ENCODE assay signal across 1 cellular context in the genomic region with DNA sequence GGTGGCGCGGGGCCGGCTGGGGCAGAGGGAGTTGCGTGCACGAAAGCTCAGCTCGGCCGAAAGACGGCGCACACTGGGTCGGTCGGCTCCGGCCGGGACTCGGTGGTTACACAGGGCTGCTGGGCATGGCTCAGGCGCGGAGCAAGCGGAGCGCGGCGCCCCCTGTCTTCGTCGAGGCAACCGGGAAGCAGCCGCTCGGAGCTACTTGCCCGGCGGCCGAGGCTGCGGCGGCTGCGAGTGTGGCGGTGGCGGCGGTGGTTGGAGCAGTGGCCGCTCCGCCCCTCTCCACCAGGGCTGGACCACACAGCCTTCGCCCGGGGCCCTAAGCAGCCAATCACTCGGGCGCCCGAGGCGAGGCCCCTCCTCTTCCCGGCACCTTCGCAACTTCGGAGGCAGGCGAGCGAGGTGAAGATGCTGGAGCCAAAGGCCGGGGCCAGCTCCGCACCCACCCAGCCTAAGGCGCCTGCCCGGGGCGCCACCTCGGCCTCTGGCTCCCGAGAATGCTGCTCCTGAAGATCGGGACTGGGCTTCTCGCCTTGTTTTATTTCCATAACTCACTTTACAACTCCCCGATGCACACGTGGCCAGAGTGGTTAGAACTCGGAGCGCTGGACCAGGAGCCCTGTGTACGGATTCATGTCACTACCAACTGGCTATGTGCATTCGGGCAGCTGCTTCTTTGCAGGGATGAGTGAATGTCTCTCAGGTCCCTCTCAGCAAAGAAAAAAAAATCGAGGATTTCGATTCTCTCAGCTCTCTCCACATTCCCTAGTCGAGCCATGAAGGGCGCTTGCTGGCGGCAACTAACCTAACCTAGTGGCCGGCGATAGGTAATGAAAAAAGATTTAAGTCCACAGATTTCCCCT.
TF ChIP-seq lines count a peak whose summit lies in the region.

Gene TLL2 (minus strand): TSS at position 241 of the 866 bp plus-strand sequence. CDS start 241 bp downstream, outside the sequence.

TF ChIP-seq in K562, 482 proteins besides CTCF, POLR2A, EP300 and RAD21 (continued from another document):
- TF ChIP-seq, protein P1, sequence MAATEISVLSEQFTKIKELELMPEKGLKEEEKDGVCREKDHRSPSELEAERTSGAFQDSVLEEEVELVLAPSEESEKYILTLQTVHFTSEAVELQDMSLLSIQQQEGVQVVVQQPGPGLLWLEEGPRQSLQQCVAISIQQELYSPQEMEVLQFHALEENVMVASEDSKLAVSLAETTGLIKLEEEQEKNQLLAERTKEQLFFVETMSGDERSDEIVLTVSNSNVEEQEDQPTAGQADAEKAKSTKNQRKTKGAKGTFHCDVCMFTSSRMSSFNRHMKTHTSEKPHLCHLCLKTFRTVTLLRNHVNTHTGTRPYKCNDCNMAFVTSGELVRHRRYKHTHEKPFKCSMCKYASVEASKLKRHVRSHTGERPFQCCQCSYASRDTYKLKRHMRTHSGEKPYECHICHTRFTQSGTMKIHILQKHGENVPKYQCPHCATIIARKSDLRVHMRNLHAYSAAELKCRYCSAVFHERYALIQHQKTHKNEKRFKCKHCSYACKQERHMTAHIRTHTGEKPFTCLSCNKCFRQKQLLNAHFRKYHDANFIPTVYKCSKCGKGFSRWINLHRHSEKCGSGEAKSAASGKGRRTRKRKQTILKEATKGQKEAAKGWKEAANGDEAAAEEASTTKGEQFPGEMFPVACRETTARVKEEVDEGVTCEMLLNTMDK (IDR thresholded peaks at IDR 0.05; ENCODE audit: borderline replicate concordance, insufficient read depth, low read depth, low read length, poor library complexity, severe bottlenecking), result peak; percentile 14
- TF ChIP-seq CREB1 (IDR thresholded peaks at IDR 0.05), result no peak
- peak; percentile 50; the same call in 1 of the 2 replicates for TF ChIP-seq CREB1 (CRISPR knock-in tag; IDR thresholded peaks at IDR 0.05)
- TF ChIP-seq TFAP4 (CRISPR knock-in tag; IDR thresholded peaks at IDR 0.05; ENCODE audit: borderline replicate concordance), result peak; percentile 60; the same call in 1 of the 2 replicates
- TF ChIP-seq TEAD1 (CRISPR knock-in tag; IDR thresholded peaks at IDR 0.05), result 0 out of 4 replicates have a peak, but pooled peaks of 1 of the 2 experiments have one; percentile 37
- TF ChIP-seq YBX1 (IDR thresholded peaks at IDR 0.05), result no peak
- TF ChIP-seq ZNF766 (CRISPR knock-in tag; conservative IDR thresholded peaks at IDR 0.05), result no peak
- TF ChIP-seq GABPB2 (CRISPR knock-in tag; conservative IDR thresholded peaks at IDR 0.05), result no peak
- peak; percentile 35; the same call in 1 of the 2 replicates for TF ChIP-seq HNRNPL (IDR thresholded peaks at IDR 0.05; ENCODE audit: low read depth, low read length)
